Comparison of ENCODE assay signal across 21 cellular contexts in genomic region chr3:160637081-160637480, GRCh38. TPM values are rescaled to one million over a fixed set of nuclear protein-coding genes. Genes with fewer than 3 reads are reported as not detected.
DNase-seq lines count a peak whose midpoint lies in the region; ATAC-seq, FAIRE-seq and TF ChIP-seq lines count a peak whose summit lies in the region.
"Had no signal": no experiment of that assay in that cellular context is flagged by ENCODE, and none has a peak within 500 bp of the region (broad histone marks: within the 10 kb centered on the region; RNA-seq: fewer than 3 reads in every experiment).

No MANE protein-coding gene starts in this region.

- no peak overlapping the region for H2AFZ ChIP-seq in endothelial cell of umbilical vein (ENCODE audit: low read depth, low read length)

- no peak for TF ChIP-seq CTCF in endothelial cell of umbilical vein (IDR thresholded peaks at IDR 0.05; ENCODE audit: extremely low read depth in 1 of 2, insufficient read depth in 1 of 2, low read depth in 1 of 2, low read length in 2 of 2)
- TF ChIP-seq CTCF in vagina (IDR thresholded peaks at IDR 0.05), result no peak
- TF ChIP-seq CTCF in gastrocnemius medialis (IDR thresholded peaks at IDR 0.05 in 4 of 5, conservative IDR thresholded peaks at IDR 0.05 in 1 of 5), result no peak

- dilution Hi-C loops in endothelial cell of umbilical vein (cut with MboI; ENCODE audit: extremely low pct_ligation_motif_present, low sequenced_read_pairs), result no loop called here

- no peaks in the 10 kb centered on the region for H3K79me2 ChIP-seq in endothelial cell of umbilical vein (ENCODE audit: control insufficient read depth, insufficient read depth, low read length)

- H3K36me3 ChIP-seq in endothelial cell of umbilical vein (ENCODE audit: control insufficient read depth in 2 of 2, extremely low read depth in 1 of 2, insufficient read depth in 2 of 2, low read length in 2 of 2) (no peaks in the 10 kb centered on the region), vagina (no peaks in the 10 kb centered on the region), gastrocnemius medialis (no peaks in the 10 kb centered on the region)
- H3K36me3 ChIP-seq: BE2C had no signal

- no peaks in the 10 kb centered on the region for H3K9me1 ChIP-seq in endothelial cell of umbilical vein (replicated peaks; ENCODE audit: control insufficient read depth, extremely low read depth, insufficient read depth, low read length)

- H3K4me1 ChIP-seq in endothelial cell of umbilical vein (ENCODE audit: control insufficient read depth, extremely low read depth, insufficient read depth, low read length) (peaks cover 15% of the 10 kb centered on the region), vagina (peaks cover under 1% of the 10 kb centered on the region), gastrocnemius medialis (peaks cover 0 to 4% of the 10 kb centered on the region in 2 donors)
- H3K4me1 ChIP-seq: A549, BE2C had no signal

- POLR2A ChIA-PET in endothelial cell of umbilical vein (lab: Charles Lee), result no interaction called here

- no peaks in the 10 kb centered on the region for H3K27me3 ChIP-seq in endothelial cell of umbilical vein (ENCODE audit: control insufficient read depth in 2 of 2, insufficient read depth in 2 of 2, low read length in 2 of 2)
- no peaks in the 10 kb centered on the region for H3K27me3 ChIP-seq in vagina
- no peaks in the 10 kb centered on the region for H3K27me3 ChIP-seq in gastrocnemius medialis
- H3K27me3 ChIP-seq: BE2C had no signal

- FAIRE-seq in endothelial cell of umbilical vein (lab: Jason Lieb, UNC), result no peak
- FAIRE-seq: A549, D721Med, GM12878, HepG2, HTR-8/SVneo had no signal

- ATAC-seq in gastrocnemius medialis, result no peak
- ATAC-seq: A549; CD8-positive, alpha-beta T cell; GM12878; HepG2 had no signal

- DNase-seq in EL (peak; percentile 28), HT1080 (ENCODE audit: low read depth) (peak; percentile 63), endothelial cell of umbilical vein (ENCODE audit: low read depth, low spot score) (no peak), kidney tubule cell (ENCODE audit: low spot score) (peak; percentile 51), DMS 273 (lab: John Stamatoyannopoulos, UW; ENCODE audit: unreplicated experiment) (no peak), vagina (ENCODE audit: extremely low spot score in 2 of 2) (no peak), gastrocnemius medialis (no peak)
- DNase-seq: BE2C; CD8-positive, alpha-beta T cell; COR-L47; DND-41; GOT3; H9 had no signal

- CTCF ChIA-PET in endothelial cell of umbilical vein (lab: Charles Lee), result no interaction called here

- no TSS peak for BruUV-seq in endothelial cell of umbilical vein (replicated peaks; lab: Mats Ljungman, UMichigan)

- in situ Hi-C loops in gastrocnemius medialis (cut with MboI; ENCODE audit: low sequenced_read_pairs in 4 of 4), result no loop called here

- H3K4me3 ChIP-seq in endothelial cell of umbilical vein (replicated peaks in 1 of 3; ENCODE audit: insufficient read depth in 1 of 3, low read depth in 1 of 3, low read length in 3 of 3), result no peak overlapping the region
- H3K4me3 ChIP-seq in vagina, result no peak overlapping the region
- H3K4me3 ChIP-seq in gastrocnemius medialis, result no peak overlapping the region
- H3K4me3 ChIP-seq: A549, GM12878 had no signal

- TF ChIP-seq POLR2A in endothelial cell of umbilical vein (IDR thresholded peaks at IDR 0.05; ENCODE audit: low read depth, low read length), result no peak
- no peak for TF ChIP-seq POLR2A in vagina (IDR thresholded peaks at IDR 0.05)
- TF ChIP-seq POLR2A in gastrocnemius medialis (IDR thresholded peaks at IDR 0.05), result no peak

- intact Hi-C loops in endothelial cell of umbilical vein (cut with micrococcal nuclease) (no loop called here), vagina (cut with DNase I) (no loop called here), gastrocnemius medialis (cut with DNase I; ENCODE audit: low total_unique reads) (no loop called here)

- H3K9me3 ChIP-seq in endothelial cell of umbilical vein (replicated peaks; ENCODE audit: control insufficient read depth, insufficient read depth, low read length), result no peaks in the 10 kb centered on the region
- H3K9me3 ChIP-seq in vagina, result no peaks in the 10 kb centered on the region
- no peaks in the 10 kb centered on the region for H3K9me3 ChIP-seq in gastrocnemius medialis
- H3K9me3 ChIP-seq: A549, BE2C had no signal

- H3K9ac ChIP-seq in endothelial cell of umbilical vein (replicated peaks; ENCODE audit: extremely low read depth, insufficient read depth, low read length), result no peak overlapping the region

- H4K20me1 ChIP-seq in endothelial cell of umbilical vein (replicated peaks; ENCODE audit: control insufficient read depth, extremely low read depth, insufficient read depth, low read length), result no peaks in the 10 kb centered on the region

- H3K27ac ChIP-seq in endothelial cell of umbilical vein (ENCODE audit: insufficient read depth, low read depth, low read length) (no peak overlapping the region), vagina (no peak overlapping the region), gastrocnemius medialis (no peak overlapping the region)
- H3K27ac ChIP-seq: A549, C4-2B had no signal

- no peak overlapping the region for H3K4me2 ChIP-seq in endothelial cell of umbilical vein (ENCODE audit: insufficient read depth, low read length)
- H3K4me2 ChIP-seq: A549 had no signal

TF ChIP-seq in endothelial cell of umbilical vein, 7 proteins besides CTCF, POLR2A, EP300 and RAD21:
- peak; percentile 38 for TF ChIP-seq FOS (IDR thresholded peaks at IDR 0.05; ENCODE audit: borderline replicate concordance, insufficient read depth, low read length)
- TF ChIP-seq GATA2 (IDR thresholded peaks at IDR 0.05; ENCODE audit: insufficient read depth, insufficient read length, low read depth, low read length), result peak; percentile 22
- no peak for TF ChIP-seq MAX (IDR thresholded peaks at IDR 0.05; ENCODE audit: insufficient read depth, insufficient read length)

RNA-seq across cellular contexts. Expression of gene ARL14, which starts 39.9 kb away (rescaled TPM):
- 0.68 and 0.87 TPM in 2 replicates for total RNA-seq in HT1080 (2014; rRNA removed; shearing (Covaris generic))
- 1.4 and 2.4 TPM in 2 replicates for polyA plus RNA-seq in HT1080 (2015; cell fraction: cytosol; rRNA removed)
- 0.90 and 1.1 TPM in 2 replicates for polyA plus RNA-seq in HT1080 (2015; cell fraction: nucleus; rRNA removed)
- total RNA-seq in endothelial cell of umbilical vein (not detected in 2 replicates), vagina (not detected), gastrocnemius medialis (not detected)
- polyA plus RNA-seq in endothelial cell of umbilical vein, result not detected in 2 replicates
- polyA plus RNA-seq in endothelial cell of umbilical vein (2011; cell fraction: cytosol; rRNA removed), result 0.05 and 0.13 TPM in 2 replicates
- polyA plus RNA-seq in endothelial cell of umbilical vein (2011; cell fraction: nucleus; rRNA removed), result 0.14 and 0.16 TPM in 2 replicates
- polyA plus RNA-seq in endothelial cell of umbilical vein (2012), result not detected in 2 replicates
- not detected in 2 replicates for polyA minus RNA-seq in endothelial cell of umbilical vein
- not detected for polyA minus RNA-seq in endothelial cell of umbilical vein (2011; cell fraction: cytosol; rRNA and poly(A)+ RNA removed)
- polyA minus RNA-seq in endothelial cell of umbilical vein (2011; cell fraction: nucleus; rRNA and poly(A)+ RNA removed), result not detected in 2 replicates
- total RNA-seq: CD8-positive, alpha-beta T cell; G401; GM12878; H9 had no signal
- polyA plus RNA-seq: AG04450, HepG2 had no signal

Comparison
In these comparisons a context has a peak if more than half of its experiments do, and no peak if none do; other contexts are left out.
1. DNase-seq: peak in EL (single experiment), HT1080 (single experiment) and kidney tubule cell (single experiment); none in endothelial cell of umbilical vein (single experiment), DMS 273 (single experiment), vagina (0 of 2) and gastrocnemius medialis (0 of 2).